ENCODE assay signal across 1 cellular context in the genomic region with DNA sequence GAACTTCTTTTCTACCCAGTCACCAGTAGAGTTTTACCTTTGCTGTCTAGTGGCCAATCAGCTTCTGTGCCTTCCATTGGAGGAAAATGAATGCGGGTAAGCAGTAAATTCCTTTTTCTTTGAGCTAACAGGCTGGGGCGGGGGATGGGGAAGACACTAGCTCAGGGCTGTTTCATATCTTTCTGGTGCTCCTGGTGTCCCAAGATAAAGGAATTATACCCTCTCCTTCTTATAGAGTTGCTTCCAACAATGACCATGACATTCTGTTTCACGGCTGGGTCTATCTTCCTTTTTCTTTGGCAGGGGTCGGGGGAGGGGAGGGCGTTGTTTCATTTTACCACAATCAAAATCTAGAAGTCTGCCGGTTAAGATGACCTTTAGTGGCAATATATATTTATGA.
TF ChIP-seq lines count a peak whose summit lies in the region.

No MANE protein-coding gene starts in this region.

TF ChIP-seq in K562, 482 proteins besides CTCF, POLR2A, EP300 and RAD21 (continued from another document):
- TF ChIP-seq, protein P1, sequence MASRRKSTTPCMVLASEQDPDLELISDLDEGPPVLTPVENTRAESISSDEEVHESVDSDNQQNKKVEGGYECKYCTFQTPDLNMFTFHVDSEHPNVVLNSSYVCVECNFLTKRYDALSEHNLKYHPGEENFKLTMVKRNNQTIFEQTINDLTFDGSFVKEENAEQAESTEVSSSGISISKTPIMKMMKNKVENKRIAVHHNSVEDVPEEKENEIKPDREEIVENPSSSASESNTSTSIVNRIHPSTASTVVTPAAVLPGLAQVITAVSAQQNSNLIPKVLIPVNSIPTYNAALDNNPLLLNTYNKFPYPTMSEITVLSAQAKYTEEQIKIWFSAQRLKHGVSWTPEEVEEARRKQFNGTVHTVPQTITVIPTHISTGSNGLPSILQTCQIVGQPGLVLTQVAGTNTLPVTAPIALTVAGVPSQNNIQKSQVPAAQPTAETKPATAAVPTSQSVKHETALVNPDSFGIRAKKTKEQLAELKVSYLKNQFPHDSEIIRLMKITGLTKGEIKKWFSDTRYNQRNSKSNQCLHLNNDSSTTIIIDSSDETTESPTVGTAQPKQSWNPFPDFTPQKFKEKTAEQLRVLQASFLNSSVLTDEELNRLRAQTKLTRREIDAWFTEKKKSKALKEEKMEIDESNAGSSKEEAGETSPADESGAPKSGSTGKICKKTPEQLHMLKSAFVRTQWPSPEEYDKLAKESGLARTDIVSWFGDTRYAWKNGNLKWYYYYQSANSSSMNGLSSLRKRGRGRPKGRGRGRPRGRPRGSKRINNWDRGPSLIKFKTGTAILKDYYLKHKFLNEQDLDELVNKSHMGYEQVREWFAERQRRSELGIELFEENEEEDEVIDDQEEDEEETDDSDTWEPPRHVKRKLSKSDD (conservative IDR thresholded peaks at IDR 0.05; ENCODE audit: low read length), result no peak
- TF ChIP-seq TAL1 (IDR thresholded peaks at IDR 0.05) (peak; percentile 72), GATA2 (CRISPR knock-in tag; IDR thresholded peaks at IDR 0.05) (peak; percentile 45), DPF2 (IDR thresholded peaks at IDR 0.05) (peak; percentile 47; the same call in 1 of the 2 replicates), CBFA2T2 (conservative IDR thresholded peaks at IDR 0.05) (peak; percentile 55), ETS2 (tag; IDR thresholded peaks at IDR 0.05; ENCODE audit: borderline replicate concordance, poor library complexity, severe bottlenecking) (no peak), LEF1 (IDR thresholded peaks at IDR 0.05) (0 out of 2 replicates have a peak, but pooled peaks have one; percentile 10), SOX6 (IDR thresholded peaks at IDR 0.05) (peak; percentile 76), POLR3A (IDR thresholded peaks at IDR 0.05; ENCODE audit: borderline replicate concordance, extremely low read depth, insufficient read depth, insufficient read length) (no peak), FOS (IDR thresholded peaks at IDR 0.05; ENCODE audit: extremely low read depth, insufficient read length) (no peak), ETV5 (CRISPR knock-in tag; IDR thresholded peaks at IDR 0.05; ENCODE audit: low read depth) (no peak), ZFPM2 (CRISPR knock-in tag; IDR thresholded peaks at IDR 0.05) (no peak), TEAD4 (IDR thresholded peaks at IDR 0.05; ENCODE audit: low read length) (peak; percentile 59; the same call in 1 of the 2 replicates), TEAD4 (CRISPR knock-in tag; IDR thresholded peaks at IDR 0.05; ENCODE audit: borderline replicate concordance) (no peak), FOXM1 (IDR thresholded peaks at IDR 0.05; ENCODE audit: low read depth) (no peak), FOXM1 (CRISPR knock-in tag; IDR thresholded peaks at IDR 0.05; ENCODE audit: low read depth) (no peak), MBD2 (IDR thresholded peaks at IDR 0.05; ENCODE audit: borderline replicate concordance, low read depth) (no peak), ARID1B (IDR thresholded peaks at IDR 0.05) (peak; percentile 79), NCOR1 (IDR thresholded peaks at IDR 0.05) (peak; percentile 63; the same call in 1 of the 2 replicates), KLF16 (IDR thresholded peaks at IDR 0.05) (0 out of 2 replicates have a peak, but pooled peaks have one; percentile 17), GATAD2A (IDR thresholded peaks at IDR 0.05) (no peak), TCF3 (CRISPR knock-in tag; IDR thresholded peaks at IDR 0.05) (peak; percentile 82)
- TF ChIP-seq, protein P2, sequence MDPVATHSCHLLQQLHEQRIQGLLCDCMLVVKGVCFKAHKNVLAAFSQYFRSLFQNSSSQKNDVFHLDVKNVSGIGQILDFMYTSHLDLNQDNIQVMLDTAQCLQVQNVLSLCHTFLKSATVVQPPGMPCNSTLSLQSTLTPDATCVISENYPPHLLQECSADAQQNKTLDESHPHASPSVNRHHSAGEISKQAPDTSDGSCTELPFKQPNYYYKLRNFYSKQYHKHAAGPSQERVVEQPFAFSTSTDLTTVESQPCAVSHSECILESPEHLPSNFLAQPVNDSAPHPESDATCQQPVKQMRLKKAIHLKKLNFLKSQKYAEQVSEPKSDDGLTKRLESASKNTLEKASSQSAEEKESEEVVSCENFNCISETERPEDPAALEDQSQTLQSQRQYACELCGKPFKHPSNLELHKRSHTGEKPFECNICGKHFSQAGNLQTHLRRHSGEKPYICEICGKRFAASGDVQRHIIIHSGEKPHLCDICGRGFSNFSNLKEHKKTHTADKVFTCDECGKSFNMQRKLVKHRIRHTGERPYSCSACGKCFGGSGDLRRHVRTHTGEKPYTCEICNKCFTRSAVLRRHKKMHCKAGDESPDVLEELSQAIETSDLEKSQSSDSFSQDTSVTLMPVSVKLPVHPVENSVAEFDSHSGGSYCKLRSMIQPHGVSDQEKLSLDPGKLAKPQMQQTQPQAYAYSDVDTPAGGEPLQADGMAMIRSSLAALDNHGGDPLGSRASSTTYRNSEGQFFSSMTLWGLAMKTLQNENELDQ (CRISPR knock-in tag; IDR thresholded peaks at IDR 0.05; ENCODE audit: borderline replicate concordance), result no peak
- TF ChIP-seq, protein P3, sequence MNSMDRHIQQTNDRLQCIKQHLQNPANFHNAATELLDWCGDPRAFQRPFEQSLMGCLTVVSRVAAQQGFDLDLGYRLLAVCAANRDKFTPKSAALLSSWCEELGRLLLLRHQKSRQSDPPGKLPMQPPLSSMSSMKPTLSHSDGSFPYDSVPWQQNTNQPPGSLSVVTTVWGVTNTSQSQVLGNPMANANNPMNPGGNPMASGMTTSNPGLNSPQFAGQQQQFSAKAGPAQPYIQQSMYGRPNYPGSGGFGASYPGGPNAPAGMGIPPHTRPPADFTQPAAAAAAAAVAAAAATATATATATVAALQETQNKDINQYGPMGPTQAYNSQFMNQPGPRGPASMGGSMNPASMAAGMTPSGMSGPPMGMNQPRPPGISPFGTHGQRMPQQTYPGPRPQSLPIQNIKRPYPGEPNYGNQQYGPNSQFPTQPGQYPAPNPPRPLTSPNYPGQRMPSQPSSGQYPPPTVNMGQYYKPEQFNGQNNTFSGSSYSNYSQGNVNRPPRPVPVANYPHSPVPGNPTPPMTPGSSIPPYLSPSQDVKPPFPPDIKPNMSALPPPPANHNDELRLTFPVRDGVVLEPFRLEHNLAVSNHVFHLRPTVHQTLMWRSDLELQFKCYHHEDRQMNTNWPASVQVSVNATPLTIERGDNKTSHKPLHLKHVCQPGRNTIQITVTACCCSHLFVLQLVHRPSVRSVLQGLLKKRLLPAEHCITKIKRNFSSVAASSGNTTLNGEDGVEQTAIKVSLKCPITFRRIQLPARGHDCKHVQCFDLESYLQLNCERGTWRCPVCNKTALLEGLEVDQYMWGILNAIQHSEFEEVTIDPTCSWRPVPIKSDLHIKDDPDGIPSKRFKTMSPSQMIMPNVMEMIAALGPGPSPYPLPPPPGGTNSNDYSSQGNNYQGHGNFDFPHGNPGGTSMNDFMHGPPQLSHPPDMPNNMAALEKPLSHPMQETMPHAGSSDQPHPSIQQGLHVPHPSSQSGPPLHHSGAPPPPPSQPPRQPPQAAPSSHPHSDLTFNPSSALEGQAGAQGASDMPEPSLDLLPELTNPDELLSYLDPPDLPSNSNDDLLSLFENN (IDR thresholded peaks at IDR 0.05; ENCODE audit: low read depth in 2 of 2, low read length in 2 of 2), result 0 out of 4 replicates have a peak, but pooled peaks of 1 of the 2 experiments have one; percentile 48
- TF ChIP-seq, protein P4, sequence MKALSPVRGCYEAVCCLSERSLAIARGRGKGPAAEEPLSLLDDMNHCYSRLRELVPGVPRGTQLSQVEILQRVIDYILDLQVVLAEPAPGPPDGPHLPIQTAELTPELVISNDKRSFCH (CRISPR knock-in tag; IDR thresholded peaks at IDR 0.05), result no peak
- TF ChIP-seq, protein P4 (tag; IDR thresholded peaks at IDR 0.05), result peak; percentile 93
TF ChIP-seq in K562: peak in this region for 19.
